Comparison of ENCODE assay signal across 8 cellular contexts in genomic region chr15:50425678-50426246, GRCh38. TPM values are rescaled to one million over a fixed set of nuclear protein-coding genes. Genes with fewer than 3 reads are reported as not detected.
DNase-seq lines count a peak whose midpoint lies in the region; ATAC-seq and TF ChIP-seq lines count a peak whose summit lies in the region.
"Not testable (repeated sequence)": the region's sequence is repeated elsewhere in the genome, so short reads cannot be mapped to it uniquely, and the experiment has no call there.

No MANE protein-coding gene starts in this region.

- H3K36me3 ChIP-seq in BLaER1 (peaks cover 20% of the 10 kb centered on the region), duodenal mucosa (ENCODE audit: control insufficient read depth in 1 of 2, insufficient read depth in 2 of 2, low read length in 2 of 2) (peaks cover 0 to 15% of the 10 kb centered on the region in 2 donors)
- H3K36me3 ChIP-seq in HUES48 (ENCODE audit: control insufficient read depth, insufficient read depth, low read length); SK-N-SH (replicated peaks in 1 of 2; ENCODE audit: control insufficient read depth in 1 of 2, insufficient read depth in 2 of 2, low read length in 1 of 2); hepatocyte (replicated peaks; ENCODE audit: insufficient read depth, low read depth): not testable (repeated sequence)

- intact Hi-C loops in natural killer cell (cut with micrococcal nuclease): not testable (repeated sequence)

- H3K4me3 Mint-ChIP-seq in activated naive CD4-positive, alpha-beta T cell treated with anti-CD3 and anti-CD28 coated beads, Interleukin-2, amount 10 ng/mL, durations not matched to agents 7 days and 5 days: peak overlapping the region; percentile 99
- peak overlapping the region; percentile 99 for H3K4me3 Mint-ChIP-seq in natural killer cell
- H3K4me3 Mint-ChIP-seq in stimulated activated naive B cell treated with anti-CD40 and anti-IgM and Interleukin-4, amounts not matched to agents 10 μg/mL and 1 μg/mL and 100 μg/mL, for 72 hours: peak overlapping the region; percentile 71 to 92

- peaks cover 30% of the 10 kb centered on the region for H3K4me1 ChIP-seq in BLaER1
- H3K4me1 ChIP-seq in HUES48 (ENCODE audit: control insufficient read depth, insufficient read depth, low read length); SK-N-SH (ENCODE audit: control insufficient read depth in 1 of 2, insufficient read depth in 2 of 2, low read depth in 1 of 2, low read length in 1 of 2): not testable (repeated sequence)
- peaks cover 4 to 18% of the 10 kb centered on the region in 2 donors for H3K4me1 ChIP-seq in duodenal mucosa (ENCODE audit: control insufficient read depth in 1 of 2, insufficient read depth in 2 of 2, low read length in 2 of 2)
- H3K4me1 ChIP-seq in hepatocyte (ENCODE audit: insufficient read depth): peaks cover 18% of the 10 kb centered on the region

- H3K36me3 Mint-ChIP-seq in activated naive CD4-positive, alpha-beta T cell treated with anti-CD3 and anti-CD28 coated beads, Interleukin-2, amount 10 ng/mL, durations not matched to agents 7 days and 5 days; natural killer cell: not testable (repeated sequence)
- peaks cover 5 to 19% of the 10 kb centered on the region in 2 donors for H3K36me3 Mint-ChIP-seq in stimulated activated naive B cell treated with anti-CD40 and anti-IgM and Interleukin-4, amounts not matched to agents 10 μg/mL and 1 μg/mL and 100 μg/mL, for 72 hours

- H3F3A ChIP-seq in SK-N-SH (replicated peaks; ENCODE audit: insufficient read depth): not testable (repeated sequence)

- TF ChIP-seq EP300 in SK-N-SH (IDR thresholded peaks at IDR 0.05; ENCODE audit: borderline replicate concordance in 1 of 2, low read depth in 1 of 2, low read length in 1 of 2): not testable (repeated sequence)

- H3K79me2 ChIP-seq in SK-N-SH (ENCODE audit: insufficient read depth) (peaks cover 64% of the 10 kb centered on the region), hepatocyte (peaks cover 63% of the 10 kb centered on the region)

- not testable (repeated sequence) for H3K27me3 Mint-ChIP-seq in activated naive CD4-positive, alpha-beta T cell treated with anti-CD3 and anti-CD28 coated beads, Interleukin-2, amount 10 ng/mL, durations not matched to agents 7 days and 5 days; natural killer cell (ENCODE audit: low read depth in 2 of 2); stimulated activated naive B cell treated with anti-CD40 and anti-IgM and Interleukin-4, amounts not matched to agents 10 μg/mL and 1 μg/mL and 100 μg/mL, for 72 hours

- H3K27ac Mint-ChIP-seq in activated naive CD4-positive, alpha-beta T cell treated with anti-CD3 and anti-CD28 coated beads, Interleukin-2, amount 10 ng/mL, durations not matched to agents 7 days and 5 days; stimulated activated naive B cell treated with anti-CD40 and anti-IgM and Interleukin-4, amounts not matched to agents 10 μg/mL and 1 μg/mL and 100 μg/mL, for 72 hours: not testable (repeated sequence)
- H3K27ac Mint-ChIP-seq in natural killer cell: peak overlapping the region; percentile 96 to 98

- not testable (repeated sequence) for TF ChIP-seq CTCF in SK-N-SH (IDR thresholded peaks at IDR 0.05); hepatocyte (IDR thresholded peaks at IDR 0.05; ENCODE audit: poor library complexity); natural killer cell (IDR thresholded peaks at IDR 0.05)

- CTCF ChIA-PET in SK-N-SH (lab: Yijun Ruan, JAX); activated naive CD4-positive, alpha-beta T cell treated with anti-CD3 and anti-CD28 coated beads, Interleukin-2, amount 10 ng/mL, durations not matched to agents 7 days and 5 days (lab: Charles Lee): not testable (repeated sequence)

- peak overlapping the region; percentile 79 for H3K4me3 ChIP-seq in BLaER1
- H3K4me3 ChIP-seq in HUES48 (ENCODE audit: low read depth, low read length): peak overlapping the region; percentile 92
- H3K4me3 ChIP-seq in SK-N-SH (ENCODE audit: low read depth in 2 of 2, low read length in 1 of 2): peak overlapping the region; percentile 80 to 98; a peak in 3 of 4 replicates
- H3K4me3 ChIP-seq in duodenal mucosa (ENCODE audit: low read depth in 1 of 2, low read length in 2 of 2): peak overlapping the region; percentile 99 to 100
- H3K4me3 ChIP-seq in hepatocyte: peak overlapping the region; percentile 40

- not testable (repeated sequence) for DNase-seq in SK-N-SH; activated naive CD4-positive, alpha-beta T cell treated with anti-CD3 and anti-CD28 coated beads, Interleukin-2, amount 10 ng/mL, durations not matched to agents 7 days and 5 days; hepatocyte (ENCODE audit: low spot score); natural killer cell; stimulated activated naive B cell treated with anti-CD40 and anti-IgM and Interleukin-4, amounts not matched to agents 10 μg/mL and 1 μg/mL and 100 μg/mL, for 72 hours

- not testable (repeated sequence) for H3K9me3 ChIP-seq in BLaER1; HUES48 (ENCODE audit: control insufficient read depth, insufficient read depth, low read length); SK-N-SH; duodenal mucosa (ENCODE audit: control insufficient read depth in 1 of 2, low read length in 2 of 2); hepatocyte (ENCODE audit: low read depth)

- H3K4me2 ChIP-seq in BLaER1: peak overlapping the region; percentile 97
- peak overlapping the region; percentile 85 for H3K4me2 ChIP-seq in SK-N-SH
- peak overlapping the region; percentile 85 for H3K4me2 ChIP-seq in hepatocyte

- POLR2A ChIA-PET in SK-N-SH (lab: Yijun Ruan, JAX): not testable (repeated sequence)

- not testable (repeated sequence) for ATAC-seq in natural killer cell; stimulated activated naive B cell treated with anti-CD40 and anti-IgM and Interleukin-4, amounts not matched to agents 10 μg/mL and 1 μg/mL and 100 μg/mL, for 72 hours (replicated peaks)

- H3K27me3 ChIP-seq in BLaER1; HUES48 (ENCODE audit: control insufficient read depth, insufficient read depth, low read length); SK-N-SH (ENCODE audit: insufficient read depth); duodenal mucosa (ENCODE audit: control insufficient read depth in 1 of 2, insufficient read depth in 2 of 2, low read length in 2 of 2); hepatocyte: not testable (repeated sequence)

- H4K20me1 ChIP-seq in BLaER1: peaks cover 61% of the 10 kb centered on the region
- H4K20me1 ChIP-seq in SK-N-SH (ENCODE audit: insufficient read depth): not testable (repeated sequence)
- H4K20me1 ChIP-seq in hepatocyte (ENCODE audit: insufficient read depth, poor library complexity, severe bottlenecking): peaks cover 43% of the 10 kb centered on the region

- peaks cover 33% of the 10 kb centered on the region for H3K4me1 Mint-ChIP-seq in activated naive CD4-positive, alpha-beta T cell treated with anti-CD3 and anti-CD28 coated beads, Interleukin-2, amount 10 ng/mL, durations not matched to agents 7 days and 5 days
- H3K4me1 Mint-ChIP-seq in natural killer cell: peaks cover 43 to 46% of the 10 kb centered on the region in 2 donors
- H3K4me1 Mint-ChIP-seq in stimulated activated naive B cell treated with anti-CD40 and anti-IgM and Interleukin-4, amounts not matched to agents 10 μg/mL and 1 μg/mL and 100 μg/mL, for 72 hours: peaks cover 11 to 28% of the 10 kb centered on the region in 2 donors

- not testable (repeated sequence) for H2AFZ ChIP-seq in SK-N-SH (ENCODE audit: low read depth); hepatocyte

- H3K9me3 Mint-ChIP-seq in activated naive CD4-positive, alpha-beta T cell treated with anti-CD3 and anti-CD28 coated beads, Interleukin-2, amount 10 ng/mL, durations not matched to agents 7 days and 5 days; natural killer cell; stimulated activated naive B cell treated with anti-CD40 and anti-IgM and Interleukin-4, amounts not matched to agents 10 μg/mL and 1 μg/mL and 100 μg/mL, for 72 hours: not testable (repeated sequence)

- not testable (repeated sequence) for TF ChIP-seq RAD21 in SK-N-SH (IDR thresholded peaks at IDR 0.05; ENCODE audit: low read length)

- H3K9me2 ChIP-seq in SK-N-SH; hepatocyte (replicated peaks; ENCODE audit: insufficient read depth): not testable (repeated sequence)

- not testable (repeated sequence) for H3K27ac ChIP-seq in BLaER1; HUES48 (ENCODE audit: low read depth, low read length); SK-N-SH (ENCODE audit: low read depth in 2 of 2, low read length in 1 of 2); duodenal mucosa (ENCODE audit: low read depth, low read length); hepatocyte

- 87% methylated on average over 17 of the region's 17 CpGs for WGBS in SK-N-SH (ENCODE audit: low lambda C conversion rate)
- WGBS in hepatocyte (ENCODE audit: low lambda C conversion rate, missing lambda C conversion rate): 92% methylated on average over 17 of the region's 17 CpGs

- H3K9ac ChIP-seq in BLaER1 (peak overlapping the region; percentile 83; the same call in 1 of the 2 replicates), HUES48 (ENCODE audit: low read depth, low read length) (0 out of 2 replicates have a peak overlapping the region, but pooled peaks have one; percentile 88), SK-N-SH (peak overlapping the region; percentile 83), duodenal mucosa (ENCODE audit: low read depth in 1 of 2, low read length in 2 of 2) (peak overlapping the region in 1 of 2 donors; percentile 100)

RNA-seq across cellular contexts. Expression of gene USP8, which starts 1.6 kb away (rescaled TPM):
- 23.4 and 31.3 TPM in 2 replicates for polyA plus RNA-seq in SK-N-SH (2012; rRNA removed)
- polyA plus RNA-seq in SK-N-SH (2012; cell fraction: cytosol; rRNA removed): 30.5 and 31.8 TPM in 2 replicates
- 13.9 and 34.4 TPM in 2 replicates for polyA plus RNA-seq in SK-N-SH (2012; cell fraction: nucleus; rRNA removed)
- 59.9 and 79.9 TPM in 2 replicates for total RNA-seq in hepatocyte
- 43.0 and 46.8 TPM in 2 replicates for polyA plus RNA-seq in hepatocyte
- 10 to 100 TPM; 81.0 to 87.7 (median 81.4) TPM for total RNA-seq in natural killer cell

Comparison
In these comparisons a context has a peak if more than half of its experiments do, and no peak if none do; other contexts are left out.
1. H3K4me3 ChIP-seq: peak in every context shown above with its lines; median percentile 100 in duodenal mucosa; 92 in HUES48; 89 in SK-N-SH; 79 in BLaER1; 40 in hepatocyte.